Comparison of ENCODE assay signal across 10 cellular contexts in the genomic region with DNA sequence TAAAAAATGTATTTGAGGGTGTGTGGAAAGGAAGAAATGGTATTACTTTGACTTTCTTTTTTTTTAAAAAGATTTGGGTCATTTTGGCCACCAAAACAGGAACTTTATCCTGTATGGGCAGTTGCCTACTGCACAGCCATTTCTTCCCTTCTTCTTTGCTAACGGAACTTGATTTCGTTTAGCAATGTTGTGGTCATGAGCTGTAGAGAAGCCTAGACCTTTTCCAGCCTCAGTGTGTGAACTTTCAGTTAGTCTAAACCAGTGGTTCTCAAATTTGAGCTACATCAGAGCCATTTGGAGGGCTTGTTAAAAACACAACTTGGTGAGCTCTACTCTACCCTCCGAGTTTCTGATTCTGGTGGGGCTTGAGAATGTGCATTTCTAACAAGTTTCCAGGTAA. TPM values are rescaled to one million over a fixed set of nuclear protein-coding genes. Genes with fewer than 3 reads are reported as not detected.
DNase-seq lines count a peak whose midpoint lies in the region; ATAC-seq, FAIRE-seq and TF ChIP-seq lines count a peak whose summit lies in the region.
"Not testable (repeated sequence)": the region's sequence is repeated elsewhere in the genome, so short reads cannot be mapped to it uniquely, and the experiment has no call there.
"Had no signal": no experiment of that assay in that cellular context is flagged by ENCODE, and none has a peak within 500 bp of the region (broad histone marks: within the 10 kb centered on the region; RNA-seq: fewer than 3 reads in every experiment).

No MANE protein-coding gene starts in this region.

- not testable (repeated sequence) for DNase-seq in GM18507 (ENCODE audit: extremely low spot score, insufficient read length, low read depth); activated naive CD8-positive, alpha-beta T cell treated with anti-CD3 and anti-CD28 coated beads, Interleukin-2, amount 50 U/mL, for 24 hours; Right ventricle myocardium inferior (ENCODE audit: missing footprints); right cardiac atrium; mucosa of descending colon; spleen
- peak; percentile 31 for DNase-seq in NB4 (ENCODE audit: low read depth)

- peaks cover 17% of the 10 kb centered on the region for H3K4me1 Mint-ChIP-seq in activated naive CD8-positive, alpha-beta T cell treated with anti-CD3 and anti-CD28 coated beads, Interleukin-2, amount 50 U/mL, for 24 hours

- TF ChIP-seq POLR2A in NB4 (IDR thresholded peaks at IDR 0.05; ENCODE audit: extremely low read depth, insufficient read length); spleen (IDR thresholded peaks at IDR 0.05): not testable (repeated sequence)

- H3K4me3 ChIP-seq in NB4 (ENCODE audit: low read depth, low read length): peak overlapping the region; percentile 13
- not testable (repeated sequence) for H3K4me3 ChIP-seq in right cardiac atrium (ENCODE audit: low read length); mucosa of descending colon
- peak overlapping the region in 1 of 8 donors; percentile 30 for H3K4me3 ChIP-seq in spleen

- H3K36me3 ChIP-seq in mucosa of descending colon (ENCODE audit: low read depth); spleen: not testable (repeated sequence)

- not testable (repeated sequence) for H3K27ac ChIP-seq in right cardiac atrium (ENCODE audit: low read length)
- H3K27ac ChIP-seq in spleen: peak overlapping the region in 7 of 8 donors; percentile 69 to 87 (median 76)

- intact Hi-C loops in Right ventricle myocardium inferior (cut with DNase I) (loop anchor here (10.0 kb wide), 1 partner anchor 182 kb away; a partner anchor contains a TSS), right cardiac atrium (cut with DNase I) (loop anchor here in 1 of 4 donors (10.0 kb wide), 1 partner anchor 182 kb away; a partner anchor contains a TSS), spleen (cut with DNase I; ENCODE audit: low total_unique reads) (loop anchor here (10.0 kb wide), 1 partner anchor 182 kb away; a partner anchor contains a TSS)
- intact Hi-C loops in mucosa of descending colon (cut with DNase I, micrococcal nuclease): not testable (repeated sequence)

- peak; percentile 18 for ATAC-seq in activated naive CD8-positive, alpha-beta T cell treated with anti-CD3 and anti-CD28 coated beads, Interleukin-2, amount 50 U/mL, for 24 hours
- ATAC-seq in Right ventricle myocardium inferior (peak; percentile 61), right cardiac atrium (peak; percentile 27 to 57), mucosa of descending colon (peak; percentile 31)

- 78% methylated on average over 2 of the region's 3 CpGs for WGBS in right cardiac atrium
- 43 to 75% (median 50%) methylated on average over 1 to 3 of the region's 3 CpGs for WGBS in spleen, 5 donors

- H3K4me1 ChIP-seq in right cardiac atrium (ENCODE audit: control insufficient read depth, insufficient read depth, low read length); mucosa of descending colon (ENCODE audit: low read depth): not testable (repeated sequence)
- peaks cover 0 to 25% (median 10%) of the 10 kb centered on the region in 6 donors for H3K4me1 ChIP-seq in spleen

- not testable (repeated sequence) for H3K4me3 Mint-ChIP-seq in activated naive CD8-positive, alpha-beta T cell treated with anti-CD3 and anti-CD28 coated beads, Interleukin-2, amount 50 U/mL, for 24 hours

- H3K27ac Mint-ChIP-seq in activated naive CD8-positive, alpha-beta T cell treated with anti-CD3 and anti-CD28 coated beads, Interleukin-2, amount 50 U/mL, for 24 hours: not testable (repeated sequence)

- H3K9me3 Mint-ChIP-seq in activated naive CD8-positive, alpha-beta T cell treated with anti-CD3 and anti-CD28 coated beads, Interleukin-2, amount 50 U/mL, for 24 hours: not testable (repeated sequence)

- H3K27me3 ChIP-seq in right cardiac atrium (ENCODE audit: control insufficient read depth, insufficient read depth); spleen (replicated peaks in 1 of 7): not testable (repeated sequence)

- TF ChIP-seq CTCF in NB4 (IDR thresholded peaks at IDR 0.05; ENCODE audit: low read depth, low read length); mucosa of descending colon (IDR thresholded peaks at IDR 0.05); spleen (IDR thresholded peaks at IDR 0.05 in 8 of 11, conservative IDR thresholded peaks at IDR 0.05 in 3 of 11): not testable (repeated sequence)

- H3K9me3 ChIP-seq in right cardiac atrium (ENCODE audit: control insufficient read depth, low read length); mucosa of descending colon; spleen: not testable (repeated sequence)

- not testable (repeated sequence) for H3K36me3 Mint-ChIP-seq in activated naive CD8-positive, alpha-beta T cell treated with anti-CD3 and anti-CD28 coated beads, Interleukin-2, amount 50 U/mL, for 24 hours (ENCODE audit: low read depth)

- H3K27me3 Mint-ChIP-seq in activated naive CD8-positive, alpha-beta T cell treated with anti-CD3 and anti-CD28 coated beads, Interleukin-2, amount 50 U/mL, for 24 hours: not testable (repeated sequence)

- peak; percentile 38 for FAIRE-seq in GM18507 (lab: Jason Lieb, UNC)

RNA-seq across cellular contexts. Expression of a gene that starts 12.8 kb away (rescaled TPM):
- 31.4 TPM for total RNA-seq in Right ventricle myocardium inferior
- total RNA-seq in right cardiac atrium: 10 to 100 TPM; 42.7 to 73.9 (median 69.1) TPM
- polyA plus RNA-seq in right cardiac atrium: 14.6 TPM
- total RNA-seq in mucosa of descending colon: 10 to 100 TPM in 2 of 3 donors, 1 to 10 TPM in 1; 1.1 to 23.1 (median 19.8) TPM
- 100 to 1,000 TPM; 187 to 532 (median 359) TPM for total RNA-seq in spleen
- polyA plus RNA-seq in spleen: 10 to 100 TPM; 35.5 to 91.8 (median 59.0) TPM
- total RNA-seq: SJSA1 had no signal
- polyA plus RNA-seq: A549 had no signal

RNA-seq across cellular contexts. Expression of a gene that starts 38.1 kb away (rescaled TPM):
- total RNA-seq in Right ventricle myocardium inferior (1.1 TPM), right cardiac atrium (1 to 10 TPM in 3 of 4 donors, under 1 TPM in 1; 0.71 to 3.0 (median 2.1) TPM), mucosa of descending colon (1 to 10 TPM in 2 of 3 donors, under 1 TPM in 1; 0.61 to 2.0 (median 1.8) TPM), spleen (10 to 100 TPM; 13.0 to 52.2 (median 33.8) TPM)
- polyA plus RNA-seq in right cardiac atrium (0.75 TPM), spleen (10 to 100 TPM in 1 of 3 donors, 1 to 10 TPM in 2; 3.6 to 12.4 (median 8.1) TPM)

RNA-seq across cellular contexts. Expression of a gene that starts 57.2 kb away (rescaled TPM):
- total RNA-seq in Right ventricle myocardium inferior: 22.1 TPM
- total RNA-seq in right cardiac atrium: 10 to 100 TPM; 10.3 to 29.5 (median 19.7) TPM
- 5.7 TPM for polyA plus RNA-seq in right cardiac atrium
- total RNA-seq in mucosa of descending colon: 10 to 100 TPM in 2 of 3 donors, 1 to 10 TPM in 1; 7.7 to 25.0 (median 23.7) TPM
- 100 to 1,000 TPM; 105 to 328 (median 160) TPM for total RNA-seq in spleen
- polyA plus RNA-seq in spleen: 10 to 100 TPM; 13.9 to 24.2 (median 24.1) TPM
- polyA plus RNA-seq: CD8-positive, alpha-beta memory T cell had no signal
